In the genomic region with DNA sequence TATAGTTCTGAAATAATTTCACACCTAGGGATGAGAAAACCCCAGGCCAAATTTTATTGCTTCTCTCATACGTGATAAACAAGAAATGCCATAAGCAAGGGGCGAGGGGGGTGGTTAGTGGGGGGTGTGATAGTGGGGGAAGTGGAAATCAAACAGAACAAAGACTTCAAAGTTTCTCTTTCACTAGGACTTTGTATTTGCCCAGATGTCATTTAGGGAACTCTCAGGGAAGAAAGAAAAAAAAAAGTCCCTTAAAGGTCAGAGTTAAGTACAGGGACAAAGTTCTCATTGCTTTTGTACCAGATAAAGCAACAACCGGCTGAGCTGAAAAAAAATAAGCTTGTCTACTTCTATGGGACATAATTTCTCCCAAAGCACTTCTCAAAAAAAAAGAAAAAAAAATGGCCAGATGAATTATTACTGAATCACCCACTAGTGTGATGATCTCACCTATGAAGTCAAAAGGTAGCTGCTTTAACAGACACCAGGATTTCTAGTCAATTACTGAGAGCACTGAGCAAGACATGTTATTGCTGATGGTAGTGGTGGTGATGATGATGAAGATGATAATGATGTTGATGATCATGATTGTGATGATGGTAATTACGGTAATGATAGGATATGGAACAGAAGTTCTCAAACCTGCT, we compare ENCODE assay signal across 1 cellular context.
TF ChIP-seq lines count a peak whose summit lies in the region.

No MANE protein-coding gene starts in this region.

TF ChIP-seq in GM23338, 12 proteins besides CTCF, POLR2A, EP300 and RAD21 (continued from another document):
- TF ChIP-seq, protein P1, sequence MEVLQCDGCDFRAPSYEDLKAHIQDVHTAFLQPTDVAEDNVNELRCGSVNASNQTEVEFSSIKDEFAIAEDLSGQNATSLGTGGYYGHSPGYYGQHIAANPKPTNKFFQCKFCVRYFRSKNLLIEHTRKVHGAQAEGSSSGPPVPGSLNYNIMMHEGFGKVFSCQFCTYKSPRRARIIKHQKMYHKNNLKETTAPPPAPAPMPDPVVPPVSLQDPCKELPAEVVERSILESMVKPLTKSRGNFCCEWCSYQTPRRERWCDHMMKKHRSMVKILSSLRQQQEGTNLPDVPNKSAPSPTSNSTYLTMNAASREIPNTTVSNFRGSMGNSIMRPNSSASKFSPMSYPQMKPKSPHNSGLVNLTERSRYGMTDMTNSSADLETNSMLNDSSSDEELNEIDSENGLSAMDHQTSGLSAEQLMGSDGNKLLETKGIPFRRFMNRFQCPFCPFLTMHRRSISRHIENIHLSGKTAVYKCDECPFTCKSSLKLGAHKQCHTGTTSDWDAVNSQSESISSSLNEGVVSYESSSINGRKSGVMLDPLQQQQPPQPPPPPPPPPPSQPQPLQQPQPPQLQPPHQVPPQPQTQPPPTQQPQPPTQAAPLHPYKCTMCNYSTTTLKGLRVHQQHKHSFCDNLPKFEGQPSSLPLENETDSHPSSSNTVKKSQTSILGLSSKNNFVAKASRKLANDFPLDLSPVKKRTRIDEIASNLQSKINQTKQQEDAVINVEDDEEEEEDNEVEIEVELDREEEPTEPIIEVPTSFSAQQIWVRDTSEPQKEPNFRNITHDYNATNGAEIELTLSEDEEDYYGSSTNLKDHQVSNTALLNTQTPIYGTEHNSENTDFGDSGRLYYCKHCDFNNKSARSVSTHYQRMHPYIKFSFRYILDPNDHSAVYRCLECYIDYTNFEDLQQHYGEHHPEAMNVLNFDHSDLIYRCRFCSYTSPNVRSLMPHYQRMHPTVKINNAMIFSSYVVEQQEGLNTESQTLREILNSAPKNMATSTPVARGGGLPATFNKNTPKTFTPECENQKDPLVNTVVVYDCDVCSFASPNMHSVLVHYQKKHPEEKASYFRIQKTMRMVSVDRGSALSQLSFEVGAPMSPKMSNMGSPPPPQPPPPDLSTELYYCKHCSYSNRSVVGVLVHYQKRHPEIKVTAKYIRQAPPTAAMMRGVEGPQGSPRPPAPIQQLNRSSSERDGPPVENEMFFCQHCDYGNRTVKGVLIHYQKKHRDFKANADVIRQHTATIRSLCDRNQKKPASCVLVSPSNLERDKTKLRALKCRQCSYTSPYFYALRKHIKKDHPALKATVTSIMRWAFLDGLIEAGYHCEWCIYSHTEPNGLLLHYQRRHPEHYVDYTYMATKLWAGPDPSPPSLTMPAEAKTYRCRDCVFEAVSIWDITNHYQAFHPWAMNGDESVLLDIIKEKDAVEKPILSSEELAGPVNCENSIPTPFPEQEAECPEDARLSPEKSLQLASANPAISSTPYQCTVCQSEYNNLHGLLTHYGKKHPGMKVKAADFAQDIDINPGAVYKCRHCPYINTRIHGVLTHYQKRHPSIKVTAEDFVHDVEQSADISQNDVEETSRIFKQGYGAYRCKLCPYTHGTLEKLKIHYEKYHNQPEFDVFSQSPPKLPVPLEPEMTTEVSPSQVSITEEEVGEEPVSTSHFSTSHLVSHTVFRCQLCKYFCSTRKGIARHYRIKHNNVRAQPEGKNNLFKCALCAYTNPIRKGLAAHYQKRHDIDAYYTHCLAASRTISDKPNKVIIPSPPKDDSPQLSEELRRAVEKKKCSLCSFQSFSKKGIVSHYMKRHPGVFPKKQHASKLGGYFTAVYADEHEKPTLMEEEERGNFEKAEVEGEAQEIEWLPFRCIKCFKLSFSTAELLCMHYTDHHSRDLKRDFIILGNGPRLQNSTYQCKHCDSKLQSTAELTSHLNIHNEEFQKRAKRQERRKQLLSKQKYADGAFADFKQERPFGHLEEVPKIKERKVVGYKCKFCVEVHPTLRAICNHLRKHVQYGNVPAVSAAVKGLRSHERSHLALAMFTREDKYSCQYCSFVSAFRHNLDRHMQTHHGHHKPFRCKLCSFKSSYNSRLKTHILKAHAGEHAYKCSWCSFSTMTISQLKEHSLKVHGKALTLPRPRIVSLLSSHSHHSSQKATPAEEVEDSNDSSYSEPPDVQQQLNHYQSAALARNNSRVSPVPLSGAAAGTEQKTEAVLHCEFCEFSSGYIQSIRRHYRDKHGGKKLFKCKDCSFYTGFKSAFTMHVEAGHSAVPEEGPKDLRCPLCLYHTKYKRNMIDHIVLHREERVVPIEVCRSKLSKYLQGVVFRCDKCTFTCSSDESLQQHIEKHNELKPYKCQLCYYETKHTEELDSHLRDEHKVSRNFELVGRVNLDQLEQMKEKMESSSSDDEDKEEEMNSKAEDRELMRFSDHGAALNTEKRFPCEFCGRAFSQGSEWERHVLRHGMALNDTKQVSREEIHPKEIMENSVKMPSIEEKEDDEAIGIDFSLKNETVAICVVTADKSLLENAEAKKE (CRISPR knock-in tag; IDR thresholded peaks at IDR 0.05) = no peak
- TF ChIP-seq, protein P2, sequence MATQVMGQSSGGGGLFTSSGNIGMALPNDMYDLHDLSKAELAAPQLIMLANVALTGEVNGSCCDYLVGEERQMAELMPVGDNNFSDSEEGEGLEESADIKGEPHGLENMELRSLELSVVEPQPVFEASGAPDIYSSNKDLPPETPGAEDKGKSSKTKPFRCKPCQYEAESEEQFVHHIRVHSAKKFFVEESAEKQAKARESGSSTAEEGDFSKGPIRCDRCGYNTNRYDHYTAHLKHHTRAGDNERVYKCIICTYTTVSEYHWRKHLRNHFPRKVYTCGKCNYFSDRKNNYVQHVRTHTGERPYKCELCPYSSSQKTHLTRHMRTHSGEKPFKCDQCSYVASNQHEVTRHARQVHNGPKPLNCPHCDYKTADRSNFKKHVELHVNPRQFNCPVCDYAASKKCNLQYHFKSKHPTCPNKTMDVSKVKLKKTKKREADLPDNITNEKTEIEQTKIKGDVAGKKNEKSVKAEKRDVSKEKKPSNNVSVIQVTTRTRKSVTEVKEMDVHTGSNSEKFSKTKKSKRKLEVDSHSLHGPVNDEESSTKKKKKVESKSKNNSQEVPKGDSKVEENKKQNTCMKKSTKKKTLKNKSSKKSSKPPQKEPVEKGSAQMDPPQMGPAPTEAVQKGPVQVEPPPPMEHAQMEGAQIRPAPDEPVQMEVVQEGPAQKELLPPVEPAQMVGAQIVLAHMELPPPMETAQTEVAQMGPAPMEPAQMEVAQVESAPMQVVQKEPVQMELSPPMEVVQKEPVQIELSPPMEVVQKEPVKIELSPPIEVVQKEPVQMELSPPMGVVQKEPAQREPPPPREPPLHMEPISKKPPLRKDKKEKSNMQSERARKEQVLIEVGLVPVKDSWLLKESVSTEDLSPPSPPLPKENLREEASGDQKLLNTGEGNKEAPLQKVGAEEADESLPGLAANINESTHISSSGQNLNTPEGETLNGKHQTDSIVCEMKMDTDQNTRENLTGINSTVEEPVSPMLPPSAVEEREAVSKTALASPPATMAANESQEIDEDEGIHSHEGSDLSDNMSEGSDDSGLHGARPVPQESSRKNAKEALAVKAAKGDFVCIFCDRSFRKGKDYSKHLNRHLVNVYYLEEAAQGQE (IDR thresholded peaks at IDR 0.05; ENCODE audit: unreplicated experiment) = no peak
- TF ChIP-seq ZNF114 (CRISPR knock-in tag; IDR thresholded peaks at IDR 0.05) = no peak
- TF ChIP-seq POLR2AphosphoS5 (IDR thresholded peaks at IDR 0.05; ENCODE audit: low read depth) = no peak
- TF ChIP-seq NANOG (IDR thresholded peaks at IDR 0.05; ENCODE audit: borderline replicate concordance) = no peak
- no peak for TF ChIP-seq EZH2phosphoT487 (IDR thresholded peaks at IDR 0.05; ENCODE audit: unreplicated experiment)
